8 cellular contexts compared by ENCODE assay signal in genomic region chr17:8190506-8190905, GRCh38. TPM values are rescaled to one million over a fixed set of nuclear protein-coding genes. Genes with fewer than 3 reads are reported as not detected.
A peak's percentile ranks its signal among the peaks of the same experiment; 100 is the strongest.
DNase-seq lines count a peak whose midpoint lies in the region; ATAC-seq, FAIRE-seq and TF ChIP-seq lines count a peak whose summit lies in the region.

No MANE protein-coding gene starts in this region.

- H3K27ac ChIP-seq in DND-41 (ENCODE audit: low read length): peak overlapping the region; percentile 68
- peak overlapping the region; percentile 58 for H3K27ac ChIP-seq in OCI-LY7 (ENCODE audit: low read depth, low read length, poor library complexity, severe bottlenecking)
- no peak overlapping the region for H3K27ac ChIP-seq in endodermal cell (ENCODE audit: low read depth, low read length)

- intact Hi-C loops in OCI-LY7 (cut with micrococcal nuclease; ENCODE audit: unreplicated experiment): no loop called here

- peak overlapping the region; percentile 70 for H3K9ac ChIP-seq in DND-41 (ENCODE audit: low read depth, low read length)
- H3K9ac ChIP-seq in endodermal cell (ENCODE audit: extremely low read depth, low read length, poor library complexity, severe bottlenecking): no peak overlapping the region

- FAIRE-seq in frontal cortex (lab: Jason Lieb, UNC): no peak

- H3K27ac Mint-ChIP-seq in endodermal cell (peak overlapping the region; percentile 30), osteocyte (ENCODE audit: unreplicated experiment) (peak overlapping the region; percentile 88)

- no peak for DNase-seq in DND-41
- no peak for DNase-seq in OCI-LY7 (ENCODE audit: low spot score)
- no peak for DNase-seq in endodermal cell
- no peak for DNase-seq in osteocyte (ENCODE audit: extremely low spot score, unreplicated experiment)
- no peak for DNase-seq in SIG-M5 treated with dmso at 0.1 percent for 504 hours (lab: John Stamatoyannopoulos, UW; ENCODE audit: unreplicated experiment)
- DNase-seq in frontal cortex (ENCODE audit: low spot score in 2 of 2): no peak
- DNase-seq in NCI-H2107 treated with DMSO at 0.1 percent for 48 hours (lab: John Stamatoyannopoulos, UW; ENCODE audit: unreplicated experiment): no peak

- WGBS in endodermal cell (ENCODE audit: insufficient coverage in 1 of 2, insufficient read length in 1 of 2), 2 experiments: 58 to 64% methylated on average over 6 of the region's 6 CpGs

- ATAC-seq in DND-41 (ENCODE audit: insufficient read depth, low read depth) (no peak), GM18519 (IDR thresholded peaks at IDR 0.05; ENCODE audit: low FRiP score, unreplicated experiment) (no peak)

- H3K4me3 ChIP-seq in DND-41 (ENCODE audit: low read depth in 1 of 2, low read length in 2 of 2): peak overlapping the region in 1 of 2 experiments; percentile 80; a peak in 2 of 4 replicates
- H3K4me3 ChIP-seq in OCI-LY7 (ENCODE audit: low read depth, low read length, poor library complexity, severe bottlenecking): peak overlapping the region; percentile 83
- H3K4me3 ChIP-seq in endodermal cell (ENCODE audit: low read length): peak overlapping the region; percentile 94

- H3K4me1 Mint-ChIP-seq in endodermal cell (peaks cover 8% of the 10 kb centered on the region), osteocyte (ENCODE audit: unreplicated experiment) (peaks cover 9% of the 10 kb centered on the region)

- no peaks in the 10 kb centered on the region for H3K27me3 ChIP-seq in DND-41 (ENCODE audit: insufficient read depth, low read length, poor library complexity)
- no peaks in the 10 kb centered on the region for H3K27me3 ChIP-seq in endodermal cell (ENCODE audit: control insufficient read depth, insufficient read depth, low read length, poor library complexity, severe bottlenecking)

- H3K9me3 Mint-ChIP-seq in endodermal cell (no peaks in the 10 kb centered on the region), osteocyte (ENCODE audit: unreplicated experiment) (no peaks in the 10 kb centered on the region)

- H3K9me3 ChIP-seq in DND-41 (ENCODE audit: insufficient read depth, low read length, severe bottlenecking) (no peaks in the 10 kb centered on the region), OCI-LY7 (ENCODE audit: low read length) (no peaks in the 10 kb centered on the region), endodermal cell (ENCODE audit: control insufficient read depth, low read length) (no peaks in the 10 kb centered on the region)

- H3K36me3 Mint-ChIP-seq in endodermal cell (ENCODE audit: low read depth) (no peaks in the 10 kb centered on the region), osteocyte (ENCODE audit: unreplicated experiment) (no peaks in the 10 kb centered on the region)

- POLR2A ChIA-PET in OCI-LY7 (lab: Charles Lee): interaction anchor here (0.6 to 5.9 kb wide), 5 partner anchors 17 to 105 kb away, joined by 3 to 75 read pairs (median 3); partner anchors contain the start of genes AURKB and SLC25A35

- CTCF ChIA-PET in OCI-LY7 (lab: Charles Lee; ENCODE audit: unreplicated experiment): no interaction called here

- H3K9me2 ChIP-seq in OCI-LY7 (ENCODE audit: insufficient read depth, low read length): no peaks in the 10 kb centered on the region

- peaks cover 68% of the 10 kb centered on the region for H3K4me1 ChIP-seq in DND-41 (ENCODE audit: insufficient read depth, low read length)
- H3K4me1 ChIP-seq in OCI-LY7 (ENCODE audit: insufficient read depth, low read length, poor library complexity, severe bottlenecking): peaks cover 39% of the 10 kb centered on the region
- peaks cover 14% of the 10 kb centered on the region for H3K4me1 ChIP-seq in endodermal cell (ENCODE audit: control insufficient read depth, insufficient read depth, low read length)

- H3K4me3 Mint-ChIP-seq in endodermal cell (no peak overlapping the region), osteocyte (ENCODE audit: unreplicated experiment) (no peak overlapping the region)

- H3K4me2 ChIP-seq in DND-41 (ENCODE audit: insufficient read depth, low read length) (peak overlapping the region; percentile 91), OCI-LY7 (ENCODE audit: low read length) (peak overlapping the region; percentile 71)

- peak overlapping the region; percentile 72 for H2AFZ ChIP-seq in DND-41 (ENCODE audit: low read depth, low read length)
- peak overlapping the region; percentile 68; the same call in 1 of the 2 replicates for H2AFZ ChIP-seq in OCI-LY7 (ENCODE audit: low read length)

- H3K27me3 Mint-ChIP-seq in endodermal cell (ENCODE audit: insufficient read depth) (peaks cover 11% of the 10 kb centered on the region), osteocyte (ENCODE audit: unreplicated experiment) (no peaks in the 10 kb centered on the region)

- H3K79me2 ChIP-seq in DND-41 (ENCODE audit: insufficient read depth, low read length) (peaks cover 17% of the 10 kb centered on the region), OCI-LY7 (ENCODE audit: insufficient read depth, low read depth, low read length) (peaks cover 11% of the 10 kb centered on the region; the same call in 1 of the 2 replicates)

- BruUV-seq in OCI-LY7 (replicated peaks; lab: Mats Ljungman, UMichigan): no TSS peak

- no peaks in the 10 kb centered on the region; the same call in 1 of the 2 replicates for H3K36me3 ChIP-seq in DND-41 (ENCODE audit: insufficient read depth, low read length)
- H3K36me3 ChIP-seq in OCI-LY7 (ENCODE audit: insufficient read depth, low read length): no peaks in the 10 kb centered on the region
- no peaks in the 10 kb centered on the region for H3K36me3 ChIP-seq in endodermal cell (ENCODE audit: control insufficient read depth, insufficient read depth, low read length)

- peaks cover 13% of the 10 kb centered on the region for H4K20me1 ChIP-seq in DND-41 (ENCODE audit: insufficient read depth, low read length)
- peaks cover 6% of the 10 kb centered on the region; the same call in 1 of the 2 replicates for H4K20me1 ChIP-seq in OCI-LY7 (ENCODE audit: insufficient read depth, low read length)

- TF ChIP-seq CTCF in DND-41 (IDR thresholded peaks at IDR 0.05; ENCODE audit: borderline replicate concordance, extremely low read depth, low read length, poor library complexity, severe bottlenecking) (no peak), OCI-LY7 (conservative IDR thresholded peaks at IDR 0.05; ENCODE audit: low read length) (no peak), endodermal cell (conservative IDR thresholded peaks at IDR 0.05) (no peak), osteocyte (IDR thresholded peaks at IDR 0.05) (no peak)

RNA-seq across cellular contexts. Expression of gene BORCS6, which starts 0.5 kb away (rescaled TPM):
- total RNA-seq in OCI-LY7 (2014; rRNA removed; shearing (Covaris generic)): 13.9 and 14.3 TPM in 2 replicates
- 12.0 and 12.7 TPM in 2 replicates for total RNA-seq in OCI-LY7 (2022)
- total RNA-seq in endodermal cell: 1 to 10 TPM; 4.1 to 5.5 TPM
- 3.5 TPM for polyA plus RNA-seq in endodermal cell (2013, experiment 1 of 2)
- polyA plus RNA-seq in endodermal cell (2013, experiment 2 of 2): 3.2 TPM
- 6.2 and 6.8 TPM in 2 replicates for total RNA-seq in osteocyte
- 7.7 TPM for total RNA-seq in frontal cortex

RNA-seq across cellular contexts. Expression of gene TMEM107, which starts 14.3 kb away (rescaled TPM):
- total RNA-seq in OCI-LY7 (2014; rRNA removed; shearing (Covaris generic)): 34.6 and 57.0 TPM in 2 replicates
- total RNA-seq in OCI-LY7 (2022): 43.9 and 45.4 TPM in 2 replicates
- total RNA-seq in endodermal cell: 10 to 100 TPM; 26.2 to 27.7 TPM
- 79.3 TPM for polyA plus RNA-seq in endodermal cell (2013, experiment 1 of 2)
- 69.1 TPM for polyA plus RNA-seq in endodermal cell (2013, experiment 2 of 2)
- 8.4 and 10.5 TPM in 2 replicates for total RNA-seq in osteocyte
- 23.6 TPM for total RNA-seq in frontal cortex

RNA-seq across cellular contexts. Expression of gene AURKB, which starts 19.9 kb away (rescaled TPM):
- total RNA-seq in OCI-LY7 (2014; rRNA removed; shearing (Covaris generic)): 248 and 283 TPM in 2 replicates
- total RNA-seq in OCI-LY7 (2022): 310 and 323 TPM in 2 replicates
- 100 to 1,000 TPM in 1 of 2 donors, 10 to 100 TPM in 1; 90.5 to 122 TPM for total RNA-seq in endodermal cell
- polyA plus RNA-seq in endodermal cell (2013, experiment 1 of 2): 174 TPM
- 175 TPM for polyA plus RNA-seq in endodermal cell (2013, experiment 2 of 2)
- 13.3 and 15.7 TPM in 2 replicates for total RNA-seq in osteocyte
- 3.7 TPM for total RNA-seq in frontal cortex

RNA-seq across cellular contexts. Expression of gene VAMP2, which starts 27.8 kb away (rescaled TPM):
- total RNA-seq in OCI-LY7 (2014; rRNA removed; shearing (Covaris generic)): 10.4 and 21.2 TPM in 2 replicates
- 40.9 and 45.1 TPM in 2 replicates for total RNA-seq in OCI-LY7 (2022)
- total RNA-seq in endodermal cell: 10 to 100 TPM; 32.1 to 32.2 TPM
- polyA plus RNA-seq in endodermal cell (2013, experiment 1 of 2): 57.3 TPM
- polyA plus RNA-seq in endodermal cell (2013, experiment 2 of 2): 46.3 TPM
- 57.2 and 70.0 TPM in 2 replicates for total RNA-seq in osteocyte
- 23.6 TPM for total RNA-seq in frontal cortex

RNA-seq across cellular contexts. Expression of gene PER1, which starts 38.3 kb away (rescaled TPM):
- total RNA-seq in OCI-LY7 (2014; rRNA removed; shearing (Covaris generic)): 13.9 and 15.4 TPM in 2 replicates
- total RNA-seq in OCI-LY7 (2022): 38.0 and 48.0 TPM in 2 replicates
- total RNA-seq in endodermal cell: 10 to 100 TPM; 38.3 to 53.7 TPM
- polyA plus RNA-seq in endodermal cell (2013, experiment 1 of 2): 24.2 TPM
- 19.0 TPM for polyA plus RNA-seq in endodermal cell (2013, experiment 2 of 2)
- total RNA-seq in osteocyte: 106 and 173 TPM in 2 replicates
- 6.5 TPM for total RNA-seq in frontal cortex
